Comparison of ENCODE assay signal across 9 cellular contexts in the genomic region with DNA sequence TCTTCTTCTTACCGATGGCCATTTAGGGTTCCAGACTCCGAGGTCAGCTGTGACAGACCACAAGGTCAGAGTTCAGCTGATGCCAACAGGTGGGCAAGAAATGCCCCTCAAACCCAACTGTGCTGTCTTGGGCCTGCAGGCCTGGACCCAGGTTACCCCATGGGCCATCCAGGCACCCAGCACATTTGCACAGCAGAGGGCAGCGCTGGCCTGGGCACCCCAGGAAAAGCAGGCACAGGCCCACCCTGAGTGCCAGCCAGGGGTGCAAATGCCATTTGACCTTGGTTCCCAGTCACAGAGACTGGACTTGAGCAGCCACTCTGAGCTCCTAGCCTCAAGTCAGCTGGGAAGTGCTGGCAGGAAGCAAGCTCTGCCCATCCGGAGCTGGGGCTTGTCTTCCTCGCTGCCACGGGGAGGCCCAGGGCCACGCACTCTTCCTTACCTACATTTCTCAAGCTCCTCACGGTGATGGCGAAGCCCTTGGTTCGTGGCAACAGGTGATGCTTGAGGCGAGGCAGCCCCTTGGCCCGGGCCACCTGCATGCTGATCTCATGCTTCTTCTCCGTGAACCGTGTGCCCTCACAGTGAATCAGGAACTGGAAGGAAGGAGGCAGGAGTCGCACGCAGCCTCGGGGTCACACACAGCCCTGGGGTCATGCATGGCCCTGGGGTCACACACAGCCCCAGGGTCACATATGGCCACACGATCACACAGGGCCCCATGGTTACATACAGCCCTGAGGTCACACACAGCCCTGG.
DNase-seq lines count a peak whose midpoint lies in the region; ATAC-seq and TF ChIP-seq lines count a peak whose summit lies in the region.
"Had no signal": no experiment of that assay in that cellular context is flagged by ENCODE, and none has a peak within 500 bp of the region (broad histone marks: within the 10 kb centered on the region; RNA-seq: fewer than 3 reads in every experiment).

No MANE protein-coding gene starts in this region.

- no peak overlapping the region for H2BK20ac ChIP-seq in IMR-90 (ENCODE audit: low read depth, low read length)

- no peak overlapping the region for H3K14ac ChIP-seq in IMR-90 (replicated peaks; ENCODE audit: low read depth, low read length)

- H3K9me3 Mint-ChIP-seq in central memory CD8-positive, alpha-beta T cell, result peaks cover 3% of the 10 kb centered on the region
- H3K9me3 Mint-ChIP-seq in neural crest cell, result no peaks in the 10 kb centered on the region

- dilution Hi-C loops in IMR-90 (cut with HindIII; ENCODE audit: low sequenced_read_pairs, unreplicated experiment), result no loop called here

- no peak overlapping the region for H3K27ac ChIP-seq in DOHH2 (ENCODE audit: low read depth, low read length)
- no peak overlapping the region for H3K27ac ChIP-seq in IMR-90 (ENCODE audit: insufficient read depth, low read length)
- H3K27ac ChIP-seq: KMS-11 had no signal

- H3K9me2 ChIP-seq in DOHH2 (replicated peaks; ENCODE audit: control insufficient read depth, low read length), result no peaks in the 10 kb centered on the region

- no peak overlapping the region for H4K91ac ChIP-seq in IMR-90 (ENCODE audit: insufficient read depth, low read depth, low read length)

- H2BK15ac ChIP-seq in IMR-90 (ENCODE audit: low read depth, low read length), result no peak overlapping the region

- H3K18ac ChIP-seq in IMR-90 (ENCODE audit: low read depth, low read length), result no peak overlapping the region

- no peak overlapping the region for H2BK120ac ChIP-seq in IMR-90 (ENCODE audit: low read depth, low read length)

- no peak for TF ChIP-seq POLR2A in IMR-90 (IDR thresholded peaks at IDR 0.05; ENCODE audit: low read depth, low read length)

- H3K36me3 ChIP-seq in DOHH2 (ENCODE audit: control insufficient read depth, low read length), result no peaks in the 10 kb centered on the region
- H3K36me3 ChIP-seq in IMR-90 (ENCODE audit: control insufficient read depth, insufficient read depth, low read length), result peaks cover 7% of the 10 kb centered on the region

- H3K4me3 ChIP-seq in DOHH2 (ENCODE audit: low read length) (no peak overlapping the region), IMR-90 (ENCODE audit: insufficient read depth, low read depth, low read length) (no peak overlapping the region)

- no peak overlapping the region for H2BK5ac ChIP-seq in IMR-90 (ENCODE audit: low read depth, low read length, poor library complexity, severe bottlenecking)

- H3K4ac ChIP-seq in IMR-90 (ENCODE audit: low read depth, low read length), result no peak overlapping the region

- 0 out of 2 replicates have a peak, but pooled peaks have one; percentile 37 for ATAC-seq in IMR-90 (ENCODE audit: low read depth)
- no peak for ATAC-seq in central memory CD8-positive, alpha-beta T cell (replicated peaks; ENCODE audit: extremely low read depth, poor library complexity, severe bottlenecking)
- no peak for ATAC-seq in HG03159 (IDR thresholded peaks at IDR 0.05; ENCODE audit: unreplicated experiment)

- WGBS in IMR-90 (ENCODE audit: extremely low coverage in 2 of 2, insufficient read length in 1 of 2), 2 experiments, result 99% methylated on average over 14 of the region's 18 CpGs; no CpG with 5 or more reads in 1 of the 2 experiments

- no peaks in the 10 kb centered on the region for H3K9me1 ChIP-seq in IMR-90 (ENCODE audit: insufficient read depth, low read length)

- H4K20me1 ChIP-seq in DOHH2 (ENCODE audit: control insufficient read depth, insufficient read depth, low read depth, low read length), result no peaks in the 10 kb centered on the region
- no peaks in the 10 kb centered on the region for H4K20me1 ChIP-seq in IMR-90 (ENCODE audit: insufficient read depth, low read length)

- CTCF ChIA-PET in IMR-90 (lab: Yijun Ruan, JAX), result interaction anchor here (0.6 to 1.6 kb wide), 2 partner anchors 218 kb away, joined by 3 to 4 read pairs; no protein-coding TSS in a partner anchor

- no peak overlapping the region for H3K56ac ChIP-seq in IMR-90 (ENCODE audit: extremely low read depth, insufficient read depth, low read length)

- H3K23ac ChIP-seq in IMR-90 (ENCODE audit: low read depth, low read length), result no peak overlapping the region

- H3K9ac ChIP-seq in IMR-90 (ENCODE audit: low read depth, low read length), result no peak overlapping the region
- H3K9ac ChIP-seq: KMS-11 had no signal

- H3K79me1 ChIP-seq in IMR-90 (ENCODE audit: low read depth in 1 of 2, low read length in 2 of 2), result no peaks in the 10 kb centered on the region

- intact Hi-C loops in IMR-90 (cut with micrococcal nuclease), result loop anchor here (1.0 kb wide), 1 partner anchor 217 kb away; no protein-coding TSS in a partner anchor

- no peak overlapping the region for H2AK9ac ChIP-seq in IMR-90 (replicated peaks; ENCODE audit: low read depth, low read length, poor library complexity)

- H3F3A ChIP-seq in DOHH2 (ENCODE audit: control insufficient read depth, insufficient read depth), result no peaks in the 10 kb centered on the region

- H4K5ac ChIP-seq in IMR-90 (ENCODE audit: low read depth, low read length), result no peak overlapping the region

- H3K4me2 ChIP-seq in DOHH2 (ENCODE audit: low read length) (no peak overlapping the region), IMR-90 (ENCODE audit: low read depth, low read length) (no peak overlapping the region)
- H3K4me2 ChIP-seq: KMS-11 had no signal

- H3K4me3 Mint-ChIP-seq in central memory CD8-positive, alpha-beta T cell, result no peak overlapping the region
- no peak overlapping the region for H3K4me3 Mint-ChIP-seq in neural crest cell

- no peaks in the 10 kb centered on the region for H3K79me2 ChIP-seq in DOHH2 (ENCODE audit: control insufficient read depth, low read length)

- TF ChIP-seq RAD21 in IMR-90 (IDR thresholded peaks at IDR 0.05; ENCODE audit: low read length), result peak; percentile 66

- POLR2A ChIA-PET in IMR-90 (lab: Charles Lee; ENCODE audit: unreplicated experiment), result no interaction called here

- peaks cover 1% of the 10 kb centered on the region for H3K4me1 Mint-ChIP-seq in central memory CD8-positive, alpha-beta T cell
- H3K4me1 Mint-ChIP-seq in neural crest cell, result peaks cover under 1% of the 10 kb centered on the region

- TF ChIP-seq CTCF in DOHH2 (IDR thresholded peaks at IDR 0.05; ENCODE audit: low read depth, low read length, poor library complexity, severe bottlenecking), result peak; percentile 72
- peak; percentile 39 for TF ChIP-seq CTCF in IMR-90 (conservative IDR thresholded peaks at IDR 0.05; ENCODE audit: low read depth, low read length)
- peak; percentile 33 for TF ChIP-seq CTCF in neural crest cell (conservative IDR thresholded peaks at IDR 0.05)

- H3K9me3 ChIP-seq in DOHH2 (ENCODE audit: control insufficient read depth, insufficient read depth, low read length) (no peaks in the 10 kb centered on the region), IMR-90 (ENCODE audit: control insufficient read depth, insufficient read depth, low read length) (no peaks in the 10 kb centered on the region)

- no peaks in the 10 kb centered on the region for H3K27me3 Mint-ChIP-seq in central memory CD8-positive, alpha-beta T cell
- H3K27me3 Mint-ChIP-seq in neural crest cell (ENCODE audit: low read depth), result no peaks in the 10 kb centered on the region

- H4K8ac ChIP-seq in IMR-90 (ENCODE audit: low read depth in 2 of 2, low read length in 2 of 2), result no peak overlapping the region

- peaks cover 4% of the 10 kb centered on the region for H3K36me3 Mint-ChIP-seq in central memory CD8-positive, alpha-beta T cell (ENCODE audit: insufficient read depth)
- peaks cover 28% of the 10 kb centered on the region for H3K36me3 Mint-ChIP-seq in neural crest cell (ENCODE audit: low read depth)

- peak overlapping the region; percentile 8 for H2AFZ ChIP-seq in IMR-90 (replicated peaks; ENCODE audit: low read length, poor library complexity)

- no peak overlapping the region for H2AK5ac ChIP-seq in IMR-90 (ENCODE audit: low read depth, low read length)

- no TSS peak for BruUV-seq in IMR-90 (replicated peaks; lab: Mats Ljungman, UMichigan)

- H3K27ac Mint-ChIP-seq in central memory CD8-positive, alpha-beta T cell (ENCODE audit: low read depth), result peak overlapping the region; percentile 52
- no peak overlapping the region for H3K27ac Mint-ChIP-seq in neural crest cell (ENCODE audit: unreplicated experiment)

- H3K4me1 ChIP-seq in DOHH2 (ENCODE audit: control insufficient read depth, low read length) (no peaks in the 10 kb centered on the region), IMR-90 (ENCODE audit: control insufficient read depth, insufficient read depth, low read length) (no peaks in the 10 kb centered on the region)

- in situ Hi-C loops in IMR-90 (cut with MboI; ENCODE audit: low sequenced_read_pairs), result no loop called here

- peaks cover 4% of the 10 kb centered on the region; the same call in 1 of the 2 replicates for H3K27me3 ChIP-seq in DOHH2 (ENCODE audit: control insufficient read depth, low read length)
- no peaks in the 10 kb centered on the region for H3K27me3 ChIP-seq in IMR-90 (ENCODE audit: control insufficient read depth, insufficient read depth, low read length)

- DNase-seq in IMR-90 (no peak), neural crest cell (ENCODE audit: low read depth, low spot score) (no peak), A172 (ENCODE audit: low spot score) (no peak), NCI-H187 (lab: John Stamatoyannopoulos, UW) (no peak), hippocampal formation (lab: John Stamatoyannopoulos, UW) (no peak)
- DNase-seq in central memory CD8-positive, alpha-beta T cell (ENCODE audit: low spot score in 2 of 2), result no peak

TF ChIP-seq in IMR-90, 13 proteins besides CTCF, POLR2A, EP300 and RAD21:
- TF ChIP-seq SMC3 (IDR thresholded peaks at IDR 0.05; ENCODE audit: low read depth, low read length) (peak; percentile 54), MXI1 (IDR thresholded peaks at IDR 0.05; ENCODE audit: borderline replicate concordance, low read depth, low read length) (no peak), RCOR1 (IDR thresholded peaks at IDR 0.05; ENCODE audit: insufficient replicate concordance, low read length) (no peak)
